15 cellular contexts compared by ENCODE assay signal in the genomic region with DNA sequence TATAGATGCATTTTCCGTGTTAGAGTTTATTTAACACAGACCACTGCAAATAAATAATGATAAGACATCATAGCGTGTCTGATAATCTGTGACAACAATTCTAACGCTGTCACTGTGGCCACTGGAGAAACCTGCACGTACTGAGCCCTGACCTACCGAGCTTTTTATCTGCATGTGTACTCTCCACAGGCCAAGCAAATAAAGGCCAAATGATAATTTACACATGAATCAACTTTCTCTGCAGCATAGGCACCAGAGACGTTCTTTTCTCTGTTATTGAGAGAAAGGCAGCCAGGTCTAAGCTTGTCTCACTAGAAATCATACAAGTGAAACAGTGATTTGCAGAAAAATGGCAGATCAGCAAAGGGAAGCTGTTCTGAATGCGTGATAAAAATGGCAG.
"Had no signal": no experiment of that assay in that cellular context is flagged by ENCODE, and none has a peak within 500 bp of the region (broad histone marks: within the 10 kb centered on the region; RNA-seq: fewer than 3 reads in every experiment).

No MANE protein-coding gene starts in this region.

- FAIRE-seq: bronchial epithelial cell had no signal

- H3K27ac ChIP-seq: ascending aorta, gastroesophageal sphincter, parathyroid adenoma, stomach, testis, upper lobe of right lung had no signal

- ATAC-seq: gastroesophageal sphincter, upper lobe of right lung had no signal

- H3K79me2 ChIP-seq: parathyroid adenoma had no signal

- H3K4me3 ChIP-seq: ascending aorta, gastroesophageal sphincter, lung, stomach, testis, upper lobe of right lung had no signal

- H3K36me3 ChIP-seq: ascending aorta, gastroesophageal sphincter, stomach, upper lobe of right lung had no signal

- H2AFZ ChIP-seq: parathyroid adenoma had no signal

- H3K4me1 ChIP-seq: ascending aorta, gastroesophageal sphincter, parathyroid adenoma, testis, upper lobe of right lung had no signal

- H3K9ac ChIP-seq: parathyroid adenoma had no signal

- H3K27me3 ChIP-seq: ascending aorta, gastroesophageal sphincter, stomach, testis, upper lobe of right lung had no signal

- H3K9me3 ChIP-seq: ascending aorta, gastroesophageal sphincter, stomach, testis, upper lobe of right lung had no signal

- DNase-seq: activated CD4-positive, alpha-beta T cell treated with anti-CD3 and anti-CD28 coated beads, Interleukin-2, amount 10 ng/mL, durations not matched to agents 7 days and 5 days; activated naive CD4-positive, alpha-beta T cell treated with anti-CD3 and anti-CD28 coated beads, Interleukin-2, amount 10 ng/mL, durations not matched to agents 7 days and 5 days; activated T-cell treated with anti-CD3 and anti-CD28 coated beads for 4 hours; dermis blood vessel endothelial cell; islet precursor cell; stimulated activated CD4-positive, alpha-beta T cell treated with anti-CD3 and anti-CD28 coated beads, Interleukin-12 subunit alpha, Interleukin-12 subunit beta, amount 100 ng/mL, for 4 hours; stimulated activated CD4-positive, alpha-beta T cell treated with anti-CD3 and anti-CD28 coated beads, Interleukin-2, amount 100 ng/mL, for 24 hours; stomach; testis; upper lobe of right lung had no signal
